8 cellular contexts compared by ENCODE assay signal in the genomic region with DNA sequence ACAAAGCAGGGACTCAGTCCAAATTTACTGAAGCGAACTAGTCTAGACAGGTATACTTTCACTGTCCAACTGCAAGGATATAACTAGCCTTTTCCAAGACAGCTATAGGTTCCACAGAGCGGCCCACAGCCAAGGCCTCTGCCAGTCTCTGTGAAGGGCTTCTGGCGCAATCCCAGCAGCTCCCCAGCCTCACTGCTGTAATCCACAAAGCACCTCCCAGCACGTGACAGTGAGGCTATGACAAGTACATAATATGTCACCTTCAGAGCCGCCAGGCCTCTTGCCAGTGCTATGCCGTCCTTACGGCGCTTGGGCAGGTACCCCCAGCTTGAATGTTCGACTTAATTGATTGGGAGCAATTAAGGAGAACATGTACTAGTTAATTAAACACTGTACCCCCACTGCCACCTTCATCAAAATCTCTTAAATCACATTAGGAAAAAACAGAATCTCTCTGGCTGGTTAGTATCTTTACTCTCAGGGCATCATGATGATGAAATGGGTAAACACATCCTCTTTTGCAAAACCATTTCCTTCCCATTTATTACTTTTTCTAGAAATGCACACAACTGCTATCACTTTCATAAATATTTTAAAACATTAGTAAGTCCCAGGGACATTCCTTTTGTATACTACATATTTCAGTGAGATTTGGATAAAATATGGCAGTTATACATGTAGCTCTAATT.
DNase-seq lines count a peak whose midpoint lies in the region; ATAC-seq lines count a peak whose summit lies in the region.

No MANE protein-coding gene starts in this region.

- peaks cover under 1% of the 10 kb centered on the region for H3K4me1 Mint-ChIP-seq in central memory CD8-positive, alpha-beta T cell
- H3K4me1 Mint-ChIP-seq in naive thymus-derived CD4-positive, alpha-beta T cell, result peaks cover under 1 to 22% (median 8%) of the 10 kb centered on the region in 7 donors

- POLR2A ChIA-PET in naive thymus-derived CD4-positive, alpha-beta T cell (lab: Charles Lee), result interaction anchor here (0.6 to 0.7 kb wide), 2 partner anchors 13 to 398 kb away, joined by 3 read pairs; no protein-coding TSS in a partner anchor

- no peaks in the 10 kb centered on the region for H3K27me3 ChIP-seq in naive thymus-derived CD4-positive, alpha-beta T cell (ENCODE audit: control insufficient read depth in 2 of 2, insufficient read depth in 2 of 2, low read length in 2 of 2)

- H3K9me3 Mint-ChIP-seq in central memory CD8-positive, alpha-beta T cell, result no peaks in the 10 kb centered on the region
- no peaks in the 10 kb centered on the region for H3K9me3 Mint-ChIP-seq in naive thymus-derived CD4-positive, alpha-beta T cell

- no peaks in the 10 kb centered on the region for H3K9me3 ChIP-seq in naive thymus-derived CD4-positive, alpha-beta T cell (ENCODE audit: control insufficient read depth in 2 of 3, low read length in 3 of 3)

- no peaks in the 10 kb centered on the region for H3K4me1 ChIP-seq in naive thymus-derived CD4-positive, alpha-beta T cell (ENCODE audit: control insufficient read depth in 2 of 2, insufficient read depth in 2 of 2, low read length in 2 of 2)

- no peak for ATAC-seq in central memory CD8-positive, alpha-beta T cell (replicated peaks; ENCODE audit: extremely low read depth, poor library complexity, severe bottlenecking)
- ATAC-seq in naive thymus-derived CD4-positive, alpha-beta T cell, result peak; percentile 86
- ATAC-seq in HG02642 (IDR thresholded peaks at IDR 0.05; ENCODE audit: poor library complexity, unreplicated experiment), result no peak

- H3K27ac ChIP-seq in naive thymus-derived CD4-positive, alpha-beta T cell (ENCODE audit: low read depth, low read length), result no peak overlapping the region

- no peak overlapping the region for H3K4me3 Mint-ChIP-seq in central memory CD8-positive, alpha-beta T cell
- no peak overlapping the region for H3K4me3 Mint-ChIP-seq in naive thymus-derived CD4-positive, alpha-beta T cell

- no peaks in the 10 kb centered on the region for H3K36me3 ChIP-seq in naive thymus-derived CD4-positive, alpha-beta T cell (ENCODE audit: control insufficient read depth in 2 of 3, insufficient read depth in 3 of 3, low read length in 3 of 3)

- CTCF ChIA-PET in naive thymus-derived CD4-positive, alpha-beta T cell (lab: Charles Lee), result interaction anchor here (1.0 kb wide), 1 partner anchor 74 kb away, joined by 3 read pairs; no protein-coding TSS in a partner anchor

- DNase-seq in GM04504 (ENCODE audit: low read depth) (peak; percentile 48), NCI-H1105 (lab: John Stamatoyannopoulos, UW) (peak; percentile 39), G401 (ENCODE audit: low spot score) (no peak), NCI-H510A treated with DMSO at 0.1 percent for 48 hours (lab: John Stamatoyannopoulos, UW) (no peak)
- DNase-seq in central memory CD8-positive, alpha-beta T cell (ENCODE audit: low spot score in 2 of 2), result no peak
- DNase-seq in naive thymus-derived CD4-positive, alpha-beta T cell, result no peak
- DNase-seq in activated T-cell treated with anti-CD3 and anti-CD28 coated beads, Interleukin-2, amount 50 U/mL, for 48 hours, result no peak

- in situ Hi-C loops in G401 (cut with HindIII; ENCODE audit: low sequenced_read_pairs), result no loop called here

- H3K4me3 ChIP-seq in naive thymus-derived CD4-positive, alpha-beta T cell (ENCODE audit: low read length), result no peak overlapping the region

- H3K27ac Mint-ChIP-seq in central memory CD8-positive, alpha-beta T cell (ENCODE audit: low read depth), result peak overlapping the region; percentile 19
- H3K27ac Mint-ChIP-seq in naive thymus-derived CD4-positive, alpha-beta T cell, result peak overlapping the region in 2 of 9 donors; percentile 15 to 25

- H3K36me3 Mint-ChIP-seq in central memory CD8-positive, alpha-beta T cell (ENCODE audit: insufficient read depth), result no peaks in the 10 kb centered on the region
- H3K36me3 Mint-ChIP-seq in naive thymus-derived CD4-positive, alpha-beta T cell, result no peaks in the 10 kb centered on the region

- intact Hi-C loops in naive thymus-derived CD4-positive, alpha-beta T cell (cut with micrococcal nuclease), result loop anchor here in 1 of 2 donors (10.0 kb wide), 1 partner anchor 626 kb away; no protein-coding TSS in a partner anchor

- H3K27me3 Mint-ChIP-seq in central memory CD8-positive, alpha-beta T cell, result no peaks in the 10 kb centered on the region
- H3K27me3 Mint-ChIP-seq in naive thymus-derived CD4-positive, alpha-beta T cell, result no peaks in the 10 kb centered on the region

Comparison
In these comparisons a context has a peak if more than half of its experiments do, and no peak if none do; other contexts are left out.
1. DNase-seq: peak in GM04504 (single experiment) and NCI-H1105 (single experiment); none in central memory CD8-positive, alpha-beta T cell (0 of 2), naive thymus-derived CD4-positive, alpha-beta T cell (0 of 9), G401 (single experiment), activated T-cell treated with anti-CD3 and anti-CD28 coated beads, Interleukin-2, amount 50 U/mL, for 48 hours (0 of 2) and NCI-H510A treated with DMSO at 0.1 percent for 48 hours (single experiment).